Comparison of ENCODE assay signal across 11 cellular contexts in genomic region chr3:60081381-60082095, GRCh38.
DNase-seq lines count a peak whose midpoint lies in the region; ATAC-seq and TF ChIP-seq lines count a peak whose summit lies in the region.
"Had no signal": no experiment of that assay in that cellular context is flagged by ENCODE, and none has a peak within 500 bp of the region (broad histone marks: within the 10 kb centered on the region; RNA-seq: fewer than 3 reads in every experiment).

No MANE protein-coding gene starts in this region.

- H3K4me3 ChIP-seq in testis: no peak overlapping the region
- H3K4me3 ChIP-seq: left lung had no signal

- POLR2A ChIA-PET in CD4-positive, alpha-beta T cell (lab: Charles Lee): interaction anchor here (0.7 kb wide), 1 partner anchor 19 kb away, joined by 3 read pairs; no protein-coding TSS in a partner anchor
- POLR2A ChIA-PET in activated B cell treated with CpG ODN at 0.5 μM for 24 hours (lab: Charles Lee): no interaction called here

- H3K36me3 ChIP-seq in testis (ENCODE audit: low read depth, missing control alignments): no peaks in the 10 kb centered on the region
- H3K36me3 ChIP-seq: left lung had no signal

- no peak for TF ChIP-seq POLR2A in testis (IDR thresholded peaks at IDR 0.05)

- peaks cover 42% of the 10 kb centered on the region for H3K36me3 Mint-ChIP-seq in CD4-positive, alpha-beta T cell (ENCODE audit: low read depth)
- H3K36me3 Mint-ChIP-seq in activated B cell treated with CpG ODN at 0.5 μM for 24 hours (ENCODE audit: low read depth): no peaks in the 10 kb centered on the region

- WGBS in testis, 2 donors: 69 to 76% methylated on average over 5 of the region's 5 CpGs

- H3K4me1 Mint-ChIP-seq in CD4-positive, alpha-beta T cell (ENCODE audit: low read depth): peaks cover 54% of the 10 kb centered on the region
- peaks cover 43% of the 10 kb centered on the region for H3K4me1 Mint-ChIP-seq in activated B cell treated with CpG ODN at 0.5 μM for 24 hours

- H3K4me3 Mint-ChIP-seq in CD4-positive, alpha-beta T cell: peak overlapping the region; percentile 87
- H3K4me3 Mint-ChIP-seq in activated B cell treated with CpG ODN at 0.5 μM for 24 hours: peak overlapping the region; percentile 62

- H3K27me3 ChIP-seq in CD4-positive, alpha-beta T cell (ENCODE audit: control insufficient read depth, insufficient read depth, low read length): no peaks in the 10 kb centered on the region
- H3K27me3 ChIP-seq in testis: no peaks in the 10 kb centered on the region
- H3K27me3 ChIP-seq: left lung had no signal

- TF ChIP-seq CTCF in CD4-positive, alpha-beta T cell (IDR thresholded peaks at IDR 0.05): no peak
- TF ChIP-seq CTCF in activated B cell treated with CpG ODN at 0.5 μM for 24 hours (IDR thresholded peaks at IDR 0.05) (no peak), testis (IDR thresholded peaks at IDR 0.05) (no peak)

- CTCF ChIA-PET in CD4-positive, alpha-beta T cell (lab: Charles Lee): interaction anchor here (0.6 kb wide), 1 partner anchor 223 kb away, joined by 4 read pairs; no protein-coding TSS in a partner anchor
- CTCF ChIA-PET in activated B cell treated with CpG ODN at 0.5 μM for 24 hours (lab: Charles Lee): no interaction called here

- H3K27ac ChIP-seq in CD4-positive, alpha-beta T cell (ENCODE audit: low read depth, low read length): peak overlapping the region; percentile 61
- H3K27ac ChIP-seq in testis: no peak overlapping the region
- H3K27ac ChIP-seq: epithelial cell of prostate, left lung had no signal

- H3K9me3 ChIP-seq in CD4-positive, alpha-beta T cell (ENCODE audit: control insufficient read depth, low read length): peaks cover 6% of the 10 kb centered on the region
- no peaks in the 10 kb centered on the region for H3K9me3 ChIP-seq in testis

- H3K27me3 Mint-ChIP-seq in CD4-positive, alpha-beta T cell: no peaks in the 10 kb centered on the region
- no peaks in the 10 kb centered on the region for H3K27me3 Mint-ChIP-seq in activated B cell treated with CpG ODN at 0.5 μM for 24 hours

- intact Hi-C loops in CD4-positive, alpha-beta T cell (cut with DNase I, micrococcal nuclease): loop anchor here in 1 of 2 experiments (2.0 to 5.0 kb wide), 4 partner anchors 17 to 144 kb away; no protein-coding TSS in a partner anchor
- intact Hi-C loops in activated B cell treated with CpG ODN at 0.5 μM for 24 hours (cut with micrococcal nuclease): no loop called here
- intact Hi-C loops in testis (cut with DNase I; ENCODE audit: low total_unique reads): no loop called here

- DNase-seq in CD4-positive, alpha-beta T cell: no peak
- DNase-seq in activated B cell treated with CpG ODN at 0.5 μM for 24 hours: no peak
- DNase-seq in iPS-NIHi7 (ENCODE audit: extremely low spot score): no peak
- DNase-seq in testis: no peak
- no peak for DNase-seq in NCI-H510A (lab: John Stamatoyannopoulos, UW)
- no peak for DNase-seq in hypothalamus (lab: John Stamatoyannopoulos, UW)
- DNase-seq: left lung, NCI-H2081 treated with DMSO at 0.1 percent for 48 hours had no signal

- no peaks in the 10 kb centered on the region for H3K9me3 Mint-ChIP-seq in CD4-positive, alpha-beta T cell
- H3K9me3 Mint-ChIP-seq in activated B cell treated with CpG ODN at 0.5 μM for 24 hours: peaks cover 3% of the 10 kb centered on the region

- H3K27ac Mint-ChIP-seq in CD4-positive, alpha-beta T cell: peak overlapping the region; percentile 88
- peak overlapping the region; percentile 36 for H3K27ac Mint-ChIP-seq in activated B cell treated with CpG ODN at 0.5 μM for 24 hours

- ATAC-seq in CD4-positive, alpha-beta T cell (ENCODE audit: poor library complexity): peak; percentile 43
- ATAC-seq in GM19035 (IDR thresholded peaks at IDR 0.05; ENCODE audit: unreplicated experiment): peak; percentile 67
- ATAC-seq in HG03342 (IDR thresholded peaks at IDR 0.05; ENCODE audit: unreplicated experiment): peak; percentile 75
- peak; percentile 58 for ATAC-seq in activated B cell treated with CpG ODN at 0.5 μM for 24 hours (ENCODE audit: low read depth)
- ATAC-seq: left lung had no signal

- no peaks in the 10 kb centered on the region for H3K4me1 ChIP-seq in testis
- H3K4me1 ChIP-seq: left lung had no signal
